35 cellular contexts compared by ENCODE assay signal in genomic region chr11:124749920-124750319, GRCh38. TPM values are rescaled to one million over a fixed set of nuclear protein-coding genes. Genes with fewer than 3 reads are reported as not detected.
DNase-seq lines count a peak whose midpoint lies in the region; ATAC-seq and TF ChIP-seq lines count a peak whose summit lies in the region.
"Had no signal": no experiment of that assay in that cellular context is flagged by ENCODE, and none has a peak within 500 bp of the region (broad histone marks: within the 10 kb centered on the region; RNA-seq: fewer than 3 reads in every experiment).

No MANE protein-coding gene starts in this region.

- H3K4me3 Mint-ChIP-seq in T-helper 2 cell treated with Interferon-gamma antibody and Interleukin-4, amounts not matched to agents 5 μg/mL and 100 μg/mL, for 36 hours: no peak overlapping the region
- H3K4me3 Mint-ChIP-seq: activated CD4-positive, alpha-beta memory T cell treated with anti-CD3 and anti-CD28 coated beads, Interleukin-2, amount 10 ng/mL, durations not matched to agents 7 days and 5 days; activated naive CD8-positive, alpha-beta T cell; activated T-helper 17 cell treated with anti-CD3 and anti-CD28 coated beads, Interleukin-2, amount 50 U/mL, for 72 hours; CD4-positive, alpha-beta memory T cell; memory B cell had no signal

- H3K4me3 ChIP-seq in OCI-LY7 (ENCODE audit: low read depth, low read length, poor library complexity, severe bottlenecking): no peak overlapping the region
- H3K4me3 ChIP-seq: gastrocnemius medialis, hepatocyte, right lobe of liver had no signal

- no peaks in the 10 kb centered on the region for H3K36me3 ChIP-seq in OCI-LY7 (ENCODE audit: insufficient read depth, low read length)
- H3K36me3 ChIP-seq: neutrophil, right lobe of liver had no signal

- peak overlapping the region; percentile 12; the same call in 1 of the 2 replicates for H3K4me2 ChIP-seq in OCI-LY7 (ENCODE audit: low read length)
- H3K4me2 ChIP-seq: KMS-11 had no signal

- H3K4me1 Mint-ChIP-seq in T-helper 2 cell treated with Interferon-gamma antibody and Interleukin-4, amounts not matched to agents 5 μg/mL and 100 μg/mL, for 36 hours (ENCODE audit: low read depth): peaks cover 5% of the 10 kb centered on the region
- H3K4me1 Mint-ChIP-seq: activated T-helper 17 cell treated with anti-CD3 and anti-CD28 coated beads, Interleukin-2, amount 50 U/mL, for 72 hours had no signal

- H3K27ac ChIP-seq in OCI-LY7 (ENCODE audit: low read depth, low read length, poor library complexity, severe bottlenecking) (no peak overlapping the region), epithelial cell of prostate (peak overlapping the region; percentile 89)
- H3K27ac ChIP-seq: 22Rv1, KMS-11, neutrophil, right lobe of liver had no signal

- no peaks in the 10 kb centered on the region for H3K9me3 Mint-ChIP-seq in T-helper 2 cell treated with Interferon-gamma antibody and Interleukin-4, amounts not matched to agents 5 μg/mL and 100 μg/mL, for 36 hours
- H3K9me3 Mint-ChIP-seq: activated CD4-positive, alpha-beta memory T cell treated with anti-CD3 and anti-CD28 coated beads, Interleukin-2, amount 10 ng/mL, durations not matched to agents 7 days and 5 days; activated T-helper 17 cell treated with anti-CD3 and anti-CD28 coated beads, Interleukin-2, amount 50 U/mL, for 72 hours; CD4-positive, alpha-beta memory T cell; memory B cell had no signal

- ATAC-seq in GM21825 (IDR thresholded peaks at IDR 0.05; ENCODE audit: unreplicated experiment) (no peak), HG03045 (IDR thresholded peaks at IDR 0.05; ENCODE audit: unreplicated experiment) (no peak), GM19328 (IDR thresholded peaks at IDR 0.05; ENCODE audit: unreplicated experiment) (no peak)
- ATAC-seq: activated T-helper 17 cell treated with anti-CD3 and anti-CD28 coated beads, Interleukin-2, amount 50 U/mL, for 72 hours; gastrocnemius medialis; HCT116; Panc1; right lobe of liver had no signal

- H3K27me3 Mint-ChIP-seq in T-helper 2 cell treated with Interferon-gamma antibody and Interleukin-4, amounts not matched to agents 5 μg/mL and 100 μg/mL, for 36 hours (ENCODE audit: low read depth): peaks cover 2% of the 10 kb centered on the region
- H3K27me3 Mint-ChIP-seq: activated naive CD8-positive, alpha-beta T cell; activated T-helper 17 cell treated with anti-CD3 and anti-CD28 coated beads, Interleukin-2, amount 50 U/mL, for 72 hours; memory B cell had no signal

- H3K27ac Mint-ChIP-seq in T-helper 2 cell treated with Interferon-gamma antibody and Interleukin-4, amounts not matched to agents 5 μg/mL and 100 μg/mL, for 36 hours: no peak overlapping the region
- H3K27ac Mint-ChIP-seq: activated CD4-positive, alpha-beta memory T cell treated with anti-CD3 and anti-CD28 coated beads, Interleukin-2, amount 10 ng/mL, durations not matched to agents 7 days and 5 days; activated naive CD8-positive, alpha-beta T cell; activated T-helper 17 cell treated with anti-CD3 and anti-CD28 coated beads, Interleukin-2, amount 50 U/mL, for 72 hours; memory B cell; progenitor cell of endocrine pancreas had no signal

- no peak overlapping the region for H2AFZ ChIP-seq in OCI-LY7 (ENCODE audit: low read length)
- H2AFZ ChIP-seq: hepatocyte had no signal

- intact Hi-C loops in OCI-LY7 (cut with micrococcal nuclease; ENCODE audit: unreplicated experiment): loop anchor here (5.0 kb wide), 1 partner anchor 87 kb away; no protein-coding TSS in a partner anchor

- H3K9me2 ChIP-seq in OCI-LY7 (ENCODE audit: insufficient read depth, low read length): no peaks in the 10 kb centered on the region

- H3K36me3 Mint-ChIP-seq in T-helper 2 cell treated with Interferon-gamma antibody and Interleukin-4, amounts not matched to agents 5 μg/mL and 100 μg/mL, for 36 hours (ENCODE audit: low read depth): no peaks in the 10 kb centered on the region
- H3K36me3 Mint-ChIP-seq: activated naive CD8-positive, alpha-beta T cell; memory B cell had no signal

- no peak for TF ChIP-seq CTCF in OCI-LY7 (conservative IDR thresholded peaks at IDR 0.05; ENCODE audit: low read length)

- TSS peak; percentile 45 for BruUV-seq in OCI-LY7 (replicated peaks; lab: Mats Ljungman, UMichigan)

- peaks cover 15% of the 10 kb centered on the region for H3K4me1 ChIP-seq in OCI-LY7 (ENCODE audit: insufficient read depth, low read length, poor library complexity, severe bottlenecking)

- no peaks in the 10 kb centered on the region for H4K20me1 ChIP-seq in OCI-LY7 (ENCODE audit: insufficient read depth, low read length)

- CTCF ChIA-PET in OCI-LY7 (lab: Charles Lee; ENCODE audit: unreplicated experiment): interaction anchor here (1.5 kb wide), 1 partner anchor 47 kb away, joined by 3 read pairs; no protein-coding TSS in a partner anchor

- no peaks in the 10 kb centered on the region for H3K9me3 ChIP-seq in OCI-LY7 (ENCODE audit: low read length)
- H3K9me3 ChIP-seq: gastrocnemius medialis, neutrophil, right lobe of liver had no signal

- H3K79me2 ChIP-seq in OCI-LY7 (ENCODE audit: insufficient read depth, low read depth, low read length): no peaks in the 10 kb centered on the region
- H3K79me2 ChIP-seq: hepatocyte had no signal

- POLR2A ChIA-PET in OCI-LY7 (lab: Charles Lee): no interaction called here

- peak; percentile 54 for DNase-seq in NOMO-1 treated with DMSO at 0.1 percent for 48 hours (lab: John Stamatoyannopoulos, UW; ENCODE audit: unreplicated experiment)
- DNase-seq in NOMO-1 treated with dmso at 0.1 percent for 144 hours (lab: John Stamatoyannopoulos, UW; ENCODE audit: unreplicated experiment): no peak
- no peak for DNase-seq in OCI-LY7 (ENCODE audit: low spot score)
- DNase-seq in epithelial cell of prostate (ENCODE audit: low read depth, low spot score): no peak
- no peak for DNase-seq in T-helper 2 cell treated with Interferon-gamma antibody and Interleukin-4, amounts not matched to agents 5 μg/mL and 100 μg/mL, for 36 hours (ENCODE audit: low spot score)
- DNase-seq: activated CD4-positive, alpha-beta memory T cell treated with anti-CD3 and anti-CD28 coated beads, Interleukin-2, amount 10 ng/mL, durations not matched to agents 7 days and 5 days; activated CD4-positive, CD25-positive, alpha-beta regulatory T cell; activated CD8-positive, alpha-beta memory T cell treated with anti-CD3 and anti-CD28 coated beads, Interleukin-2, amount 50 U/mL, for 48 hours; anterior cingulate cortex; CD4-positive, alpha-beta memory T cell; DMS 273 treated with DMSO at 0.1 percent for 48 hours; effector memory CD4-positive, alpha-beta T cell; gastrocnemius medialis; MM.1S; NCI-H146; NCI-H446; NCI-H774; right lobe of liver; stimulated activated CD4-positive, alpha-beta T cell treated with anti-CD3 and anti-CD28 coated beads, Interleukin-4, amount 100 ng/mL, for 1 hour; substantia nigra; SW 1271 had no signal

RNA-seq across cellular contexts. Expression of gene VSIG2, which starts 2.1 kb away (rescaled TPM):
- total RNA-seq in OCI-LY7 (2014; rRNA removed; shearing (Covaris generic)): not detected in 2 replicates
- not detected in 2 replicates for total RNA-seq in OCI-LY7 (2022)
- total RNA-seq: activated T-helper 17 cell treated with anti-CD3 and anti-CD28 coated beads, Interleukin-2, amount 50 U/mL, for 72 hours; myocyte had no signal

RNA-seq across cellular contexts. Expression of gene NRGN, which starts 10.2 kb away (rescaled TPM):
- total RNA-seq in OCI-LY7 (2014; rRNA removed; shearing (Covaris generic)): 3.3 and 6.8 TPM in 2 replicates
- 15.3 and 16.9 TPM in 2 replicates for total RNA-seq in OCI-LY7 (2022)
- total RNA-seq: hepatocyte, myocyte had no signal

RNA-seq across cellular contexts. Expression of gene ESAM, which starts 12.2 kb away (rescaled TPM):
- 0.15 and 0.35 TPM in 2 replicates for total RNA-seq in OCI-LY7 (2014; rRNA removed; shearing (Covaris generic))
- total RNA-seq in OCI-LY7 (2022): 0.49 and 0.83 TPM in 2 replicates

RNA-seq across cellular contexts. Expression of gene MSANTD2, which starts 50.3 kb away (rescaled TPM):
- total RNA-seq in OCI-LY7 (2014; rRNA removed; shearing (Covaris generic)): 17.7 and 22.1 TPM in 2 replicates
- 21.9 and 23.4 TPM in 2 replicates for total RNA-seq in OCI-LY7 (2022)
